8 cellular contexts compared by ENCODE assay signal in genomic region chr15:82986442-82986780, GRCh38.
DNase-seq lines count a peak whose midpoint lies in the region; ATAC-seq and TF ChIP-seq lines count a peak whose summit lies in the region.

No MANE protein-coding gene starts in this region.

- H3K27ac ChIP-seq in WERI-Rb-1 (peak overlapping the region; percentile 98), parathyroid adenoma (peak overlapping the region; percentile 57)

- TF ChIP-seq CTCF in WERI-Rb-1 (IDR thresholded peaks at IDR 0.05; ENCODE audit: low read depth, low read length) (no peak), parathyroid adenoma (IDR thresholded peaks at IDR 0.05) (no peak)

- no peaks in the 10 kb centered on the region for H3K4me1 ChIP-seq in parathyroid adenoma

- no peaks in the 10 kb centered on the region for H3K79me2 ChIP-seq in parathyroid adenoma

- H3K9ac ChIP-seq in parathyroid adenoma: no peak overlapping the region

- DNase-seq in stimulated activated CD8-positive, alpha-beta memory T cell treated with anti-CD3 and anti-CD28 coated beads, Interleukin-15, amount 100 ng/mL, for 1 hour (ENCODE audit: low read depth): peak; percentile 1
- no peak for DNase-seq in stimulated activated CD8-positive, alpha-beta memory T cell treated with anti-CD3 and anti-CD28 coated beads, Interleukin-4, amount 100 ng/mL, for 48 hours
- DNase-seq in WERI-Rb-1 (no peak), fibroblast of peridontal ligament (ENCODE audit: extremely low read depth) (peak; percentile 32), NCI-H2171 treated with DMSO at 0.1 percent for 48 hours (lab: John Stamatoyannopoulos, UW) (no peak), NCI-H446 treated with DMSO at 0.1 percent for 48 hours (lab: John Stamatoyannopoulos, UW) (no peak)

- ATAC-seq in HG03139 (IDR thresholded peaks at IDR 0.05; ENCODE audit: unreplicated experiment): peak; percentile 11

- H3K27me3 ChIP-seq in WERI-Rb-1 (ENCODE audit: insufficient read depth, low read depth, severe bottlenecking): no peaks in the 10 kb centered on the region
- H3K27me3 ChIP-seq in parathyroid adenoma (ENCODE audit: control insufficient read depth, insufficient read depth, low read length): no peaks in the 10 kb centered on the region

- peak overlapping the region; percentile 77 for H3K4me2 ChIP-seq in parathyroid adenoma (ENCODE audit: low read length)

- H3K36me3 ChIP-seq in WERI-Rb-1: peaks cover 37% of the 10 kb centered on the region
- H3K36me3 ChIP-seq in parathyroid adenoma (ENCODE audit: control insufficient read depth, insufficient read depth, low read length): no peaks in the 10 kb centered on the region

- H3K4me3 ChIP-seq in WERI-Rb-1 (ENCODE audit: low read depth, low read length) (peak overlapping the region; percentile 88), parathyroid adenoma (ENCODE audit: low read depth, low read length) (peak overlapping the region; percentile 81)

- H3K9me3 ChIP-seq in WERI-Rb-1 (ENCODE audit: severe bottlenecking) (peaks cover 2% of the 10 kb centered on the region), parathyroid adenoma (ENCODE audit: control insufficient read depth, low read length) (no peaks in the 10 kb centered on the region)

- peak overlapping the region; percentile 94 for H2AFZ ChIP-seq in parathyroid adenoma

Comparison
In these comparisons a context has a peak if more than half of its experiments do, and no peak if none do; other contexts are left out.
1. DNase-seq: peak in stimulated activated CD8-positive, alpha-beta memory T cell treated with anti-CD3 and anti-CD28 coated beads, Interleukin-15, amount 100 ng/mL, for 1 hour (single experiment) and fibroblast of peridontal ligament (single experiment); none in stimulated activated CD8-positive, alpha-beta memory T cell treated with anti-CD3 and anti-CD28 coated beads, Interleukin-4, amount 100 ng/mL, for 48 hours (single experiment), WERI-Rb-1 (single experiment), NCI-H2171 treated with DMSO at 0.1 percent for 48 hours (single experiment) and NCI-H446 treated with DMSO at 0.1 percent for 48 hours (single experiment).